In the genomic region with DNA sequence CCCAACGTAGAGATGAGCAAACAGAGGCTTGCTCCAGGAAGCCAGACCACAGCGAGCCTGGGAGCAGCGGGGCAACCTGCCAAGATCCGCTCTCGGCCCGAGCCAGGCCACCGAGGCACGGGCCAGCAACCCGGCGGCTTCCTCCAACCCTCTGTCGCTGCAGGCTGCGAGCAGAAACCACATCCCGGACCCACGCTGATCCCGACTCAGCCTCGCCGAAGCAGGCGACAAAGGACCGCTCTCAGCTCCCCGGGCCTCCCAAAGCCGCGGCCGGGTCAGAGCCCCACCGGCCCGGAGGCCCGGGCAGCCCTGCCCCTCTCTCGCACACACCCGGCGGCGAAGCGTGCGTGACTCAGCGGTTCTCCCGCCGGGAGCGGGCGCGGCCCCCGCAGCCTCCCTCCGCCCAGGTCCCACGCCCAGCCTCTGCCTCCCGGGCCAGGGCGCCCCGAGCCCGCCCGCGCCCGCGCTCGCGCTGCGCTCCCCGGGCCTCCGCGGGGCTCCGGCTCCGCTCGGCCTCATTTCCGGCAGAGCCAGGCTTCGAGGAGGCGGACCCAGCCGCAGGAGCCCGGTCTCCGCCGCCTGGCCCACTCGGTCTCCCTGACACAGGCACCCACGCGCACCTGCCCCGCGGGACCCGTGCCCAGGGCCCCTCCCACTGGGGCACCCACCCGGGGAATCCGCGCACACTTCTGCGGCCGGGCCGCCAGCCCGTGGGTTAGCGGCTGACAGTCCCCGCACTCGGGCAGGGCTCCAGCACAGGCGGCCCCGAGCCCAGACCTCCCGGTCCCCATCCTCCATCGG, we compare ENCODE assay signal across 8 cellular contexts. TPM values are rescaled to one million over a fixed set of nuclear protein-coding genes. Genes with fewer than 3 reads are reported as not detected.
DNase-seq lines count a peak whose midpoint lies in the region; ATAC-seq and TF ChIP-seq lines count a peak whose summit lies in the region.

No MANE protein-coding gene starts in this region.

- H2BK120ac ChIP-seq in H9 (ENCODE audit: low read depth, low read length, poor library complexity, severe bottlenecking) = no peak overlapping the region

- H3K14ac ChIP-seq in H9 (ENCODE audit: insufficient read depth, low read length) = no peak overlapping the region

- no peaks in the 10 kb centered on the region for H3K9me3 Mint-ChIP-seq in H9

- no peak overlapping the region for H3K56ac ChIP-seq in H9 (ENCODE audit: insufficient read length, low read depth, low read length)

- no peak overlapping the region for H3K23ac ChIP-seq in H9 (ENCODE audit: insufficient read length, low read depth, low read length)

- peaks cover 15% of the 10 kb centered on the region; the same call in 1 of the 2 replicates for H3K27me3 ChIP-seq in H9 (ENCODE audit: insufficient read depth, low read length)

- H3K79me1 ChIP-seq in H9 (ENCODE audit: insufficient read depth, low read depth, low read length, poor library complexity, severe bottlenecking) = no peaks in the 10 kb centered on the region

- H4K91ac ChIP-seq in H9 (ENCODE audit: insufficient read length, low read depth, low read length) = no peak overlapping the region

- no peak overlapping the region for H2AFZ ChIP-seq in H9 (ENCODE audit: low read length)

- H3K27me3 Mint-ChIP-seq in H9 (ENCODE audit: low read depth) = peaks cover 78% of the 10 kb centered on the region

- no peak for DNase-seq in AG04449 (ENCODE audit: low read depth, low spot score)
- DNase-seq in H9 = peak; percentile 44
- DNase-seq in amygdala (lab: John Stamatoyannopoulos, UW) = peak in 44 of 56 donors; percentile 25 to 86 (median 70)
- peak; percentile 78 for DNase-seq in left cardiac atrium
- peak; percentile 65 to 96 (median 75) for DNase-seq in posterior cingulate gyrus
- DNase-seq in GF-D8 (lab: John Stamatoyannopoulos, UW) = no peak

- H3K4me2 ChIP-seq in H9 (ENCODE audit: insufficient read depth, insufficient read length, low read length) = peak overlapping the region; percentile 49

- no peak overlapping the region for H2BK15ac ChIP-seq in H9 (ENCODE audit: low read depth, low read length)

- H3K36me3 Mint-ChIP-seq in H9 (ENCODE audit: insufficient read depth in 1 of 3, low read depth in 3 of 3) = no peaks in the 10 kb centered on the region

- peaks cover 4% of the 10 kb centered on the region for H4K20me1 ChIP-seq in H9 (ENCODE audit: control insufficient read depth, insufficient read depth, insufficient read length)

- H3K4me1 Mint-ChIP-seq in H9 = peaks cover 18 to 19% of the 10 kb centered on the region in 2 experiments

- no peak overlapping the region for H2BK5ac ChIP-seq in H9 (ENCODE audit: insufficient read length, low read length)

- no peaks in the 10 kb centered on the region for H3K23me2 ChIP-seq in H9 (ENCODE audit: insufficient read length, low read depth, low read length, poor library complexity, severe bottlenecking)

- H2BK12ac ChIP-seq in H9 (ENCODE audit: insufficient read length, low read depth, low read length) = no peak overlapping the region

- H3T11ph ChIP-seq in H9 (ENCODE audit: low read length) = no peak overlapping the region

- H4K5ac ChIP-seq in H9 (ENCODE audit: insufficient read length, low read depth, low read length) = no peak overlapping the region

- no peak overlapping the region for H3K4ac ChIP-seq in H9 (ENCODE audit: low read depth, low read length)

- intact Hi-C loops in left cardiac atrium (cut with DNase I) (loop anchor here in 1 of 2 donors (2.0 kb wide), 1 partner anchor 76 kb away; no protein-coding TSS in a partner anchor), posterior cingulate gyrus (cut with DNase I) (loop anchor here (5.0 kb wide), 2 partner anchors 77 to 83 kb away; no protein-coding TSS in a partner anchor)

- ATAC-seq in left cardiac atrium (peak; percentile 53 to 92), GM19023 (IDR thresholded peaks at IDR 0.05; ENCODE audit: unreplicated experiment) (no peak), GM18858 (IDR thresholded peaks at IDR 0.05; ENCODE audit: unreplicated experiment) (no peak)

- H3K9ac ChIP-seq in H9 (ENCODE audit: extremely low read depth, insufficient read length, low read length) = no peak overlapping the region

- no peak overlapping the region for H4K8ac ChIP-seq in H9 (replicated peaks; ENCODE audit: insufficient read length, low read depth, low read length)

- CTCF ChIA-PET in AG04449 (lab: Yijun Ruan, JAX) = no interaction called here

- H3K4me3 ChIP-seq in AG04449 (ENCODE audit: low read depth, low read length) = peak overlapping the region; percentile 36

- no peak overlapping the region for H2AK5ac ChIP-seq in H9 (ENCODE audit: insufficient read length, low read length)

- WGBS in H9 (ENCODE audit: extremely low coverage, insufficient read length, low lambda C conversion rate) = no CpG with 5 or more reads among the region's 85 CpGs

- H2BK20ac ChIP-seq in H9 (ENCODE audit: low read depth, low read length, poor library complexity, severe bottlenecking) = no peak overlapping the region

- no peaks in the 10 kb centered on the region for H3K79me2 ChIP-seq in H9 (ENCODE audit: insufficient read depth, low read length)

- POLR2A ChIA-PET in AG04449 (lab: Yijun Ruan, JAX) = no interaction called here

- H3K27ac Mint-ChIP-seq in H9 = no peak overlapping the region

- peak overlapping the region; percentile 57 to 78 for H3K4me3 Mint-ChIP-seq in H9

- H3K4me1 ChIP-seq in H9 (ENCODE audit: insufficient read depth, low read length) = no peaks in the 10 kb centered on the region

- no peak overlapping the region for H3K18ac ChIP-seq in H9 (ENCODE audit: insufficient read length, low read depth, low read length)

- TF ChIP-seq CTCF in AG04449 (IDR thresholded peaks at IDR 0.05; ENCODE audit: insufficient read depth, low read length, missing control alignments) (no peak), H9 (conservative IDR thresholded peaks at IDR 0.05) (no peak)

- no peaks in the 10 kb centered on the region for H3K9me3 ChIP-seq in H9 (ENCODE audit: control insufficient read depth, low read depth, low read length)

- H3K27ac ChIP-seq in H9 (ENCODE audit: insufficient read length, low read depth, low read length) = no peak overlapping the region

RNA-seq across cellular contexts. Expression of gene PPP2R2C, which starts 1.7 kb away (rescaled TPM):
- total RNA-seq in H9 (2021) (8.1 and 8.6 TPM in 2 replicates), left cardiac atrium (1 to 10 TPM; 4.8 to 5.2 TPM)

Comparison
In these comparisons a context has a peak if more than half of its experiments do, and no peak if none do; other contexts are left out.
1. DNase-seq: peak in H9 (single experiment), amygdala (44 of 56), left cardiac atrium (single experiment) and posterior cingulate gyrus (10 of 10); none in AG04449 (single experiment) and GF-D8 (single experiment).
2. ATAC-seq: peak in left cardiac atrium (2 of 2); none in GM19023 (single experiment) and GM18858 (single experiment).